In the genomic region with DNA sequence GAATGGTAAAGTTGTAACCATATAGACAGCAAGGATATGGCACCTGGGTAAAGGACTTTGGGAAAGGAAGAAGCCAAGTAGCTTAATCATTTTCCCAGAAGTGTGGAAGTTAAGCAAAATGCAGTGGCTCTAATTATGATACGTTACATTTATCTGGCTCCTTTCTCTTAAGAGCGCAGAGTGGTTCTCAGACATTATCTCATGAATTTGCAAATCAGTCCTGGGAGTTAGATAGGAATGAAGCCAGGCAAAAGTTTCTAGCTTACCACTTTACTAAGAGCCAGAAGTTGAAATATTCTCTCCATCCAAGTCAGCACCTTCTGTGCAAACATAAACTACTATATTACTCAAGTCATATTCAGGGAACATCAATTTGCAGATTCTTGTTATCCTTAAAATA, we compare ENCODE assay signal across 9 cellular contexts. TPM values are rescaled to one million over a fixed set of nuclear protein-coding genes. Genes with fewer than 3 reads are reported as not detected.
"Had no signal": no experiment of that assay in that cellular context is flagged by ENCODE, and none has a peak within 500 bp of the region (broad histone marks: within the 10 kb centered on the region; RNA-seq: fewer than 3 reads in every experiment).

No MANE protein-coding gene starts in this region.

- H3K4me3 ChIP-seq: GM23248, GM23338, HAP-1 had no signal

- H3K4me1 ChIP-seq: HAP-1 had no signal

- H3K36me3 ChIP-seq: HAP-1 had no signal

- ATAC-seq: GM23338, HCT116 had no signal

- H2AFZ ChIP-seq: GM23248, GM23338 had no signal

- H3K9me3 Mint-ChIP-seq: GM23338, H9, HFFc6 had no signal

- DNase-seq: GM23248, GOT3, H7, H9, HCEC 1CT, HFFc6 had no signal

- H3K4me3 Mint-ChIP-seq: GM23338, H9, HFFc6 had no signal

- H3K27ac ChIP-seq: GM23248 had no signal

- H3K27ac Mint-ChIP-seq: GM23338, H9, HFFc6 had no signal

- H3K9me3 ChIP-seq: HAP-1 had no signal

- H3K4me2 ChIP-seq: GM23338 had no signal

- H3K9ac ChIP-seq: GM23248 had no signal

RNA-seq across cellular contexts. Expression of a gene that starts 10.9 kb away (rescaled TPM):
- total RNA-seq: HFFc6 had no signal
